In genomic region chr2:185857676-185858075, GRCh38 we compare ENCODE assay signal across 18 cellular contexts.
"Had no signal": no experiment of that assay in that cellular context is flagged by ENCODE, and none has a peak within 500 bp of the region (broad histone marks: within the 10 kb centered on the region; RNA-seq: fewer than 3 reads in every experiment).

No MANE protein-coding gene starts in this region.

- H3K4me1 Mint-ChIP-seq: activated CD4-positive, alpha-beta T cell treated with anti-CD3 and anti-CD28 coated beads, Interleukin-2, amount 10 ng/mL, durations not matched to agents 24 days and 14 days; nephron had no signal

- ATAC-seq: right cardiac atrium had no signal

- DNase-seq: activated CD4-positive, alpha-beta T cell treated with anti-CD3 and anti-CD28 coated beads, Interleukin-2, amount 10 ng/mL, durations not matched to agents 24 days and 14 days; activated CD4-positive, CD25-positive, alpha-beta regulatory T cell; activated CD8-positive, alpha-beta memory T cell treated with anti-CD3 and anti-CD28 coated beads, Interleukin-2, amount 50 U/mL, for 48 hours; activated naive CD4-positive, alpha-beta T cell; caudate nucleus; colonic mucosa; glutamatergic neuron; hypothalamus; kidney; nucleus accumbens; right cardiac atrium; trophoblast cell had no signal

- H3K9me3 Mint-ChIP-seq: activated CD4-positive, alpha-beta T cell treated with anti-CD3 and anti-CD28 coated beads, Interleukin-2, amount 10 ng/mL, durations not matched to agents 24 days and 14 days; nephron had no signal

- H3K4me3 Mint-ChIP-seq: activated CD4-positive, alpha-beta T cell treated with anti-CD3 and anti-CD28 coated beads, Interleukin-2, amount 10 ng/mL, durations not matched to agents 24 days and 14 days; nephron; stimulated activated naive CD8-positive, alpha-beta T cell treated with anti-CD3 and anti-CD28 coated beads, Interleukin-15, Interleukin-2, amounts not matched to agents 100 ng/mL and 50 ng/mL, for 24 hours; T-helper 2 cell treated with Interferon-gamma antibody and Interleukin-4, amounts not matched to agents 5 μg/mL and 100 μg/mL, for 36 hours had no signal

- H3K4me1 ChIP-seq: ascending aorta, colonic mucosa, suprapubic skin had no signal

- H3K36me3 ChIP-seq: ascending aorta, colonic mucosa, suprapubic skin had no signal

- H3K27me3 Mint-ChIP-seq: activated CD4-positive, alpha-beta T cell treated with anti-CD3 and anti-CD28 coated beads, Interleukin-2, amount 10 ng/mL, durations not matched to agents 24 days and 14 days; progenitor cell of endocrine pancreas; stimulated activated naive CD8-positive, alpha-beta T cell treated with anti-CD3 and anti-CD28 coated beads, Interleukin-15, Interleukin-2, amounts not matched to agents 100 ng/mL and 50 ng/mL, for 24 hours had no signal

- H3K27ac Mint-ChIP-seq: activated CD4-positive, alpha-beta T cell treated with anti-CD3 and anti-CD28 coated beads, Interleukin-2, amount 10 ng/mL, durations not matched to agents 24 days and 14 days; nephron; progenitor cell of endocrine pancreas; stimulated activated naive CD8-positive, alpha-beta T cell treated with anti-CD3 and anti-CD28 coated beads, Interleukin-15, Interleukin-2, amounts not matched to agents 100 ng/mL and 50 ng/mL, for 24 hours; T-helper 2 cell treated with Interferon-gamma antibody and Interleukin-4, amounts not matched to agents 5 μg/mL and 100 μg/mL, for 36 hours had no signal

- H3K9me3 ChIP-seq: colonic mucosa had no signal

- H3K4me3 ChIP-seq: ascending aorta, colonic mucosa, suprapubic skin had no signal

- H3K27me3 ChIP-seq: ascending aorta, colonic mucosa, suprapubic skin had no signal
